In genomic region chr2:157155992-157156391, GRCh38 we compare ENCODE assay signal across 24 cellular contexts.
DNase-seq lines count a peak whose midpoint lies in the region; ATAC-seq and TF ChIP-seq lines count a peak whose summit lies in the region.
"Had no signal": no experiment of that assay in that cellular context is flagged by ENCODE, and none has a peak within 500 bp of the region (broad histone marks: within the 10 kb centered on the region; RNA-seq: fewer than 3 reads in every experiment).

No MANE protein-coding gene starts in this region.

- H3K9me3 Mint-ChIP-seq in nephron progenitor cell = no peaks in the 10 kb centered on the region
- H3K9me3 Mint-ChIP-seq: CD4-positive, alpha-beta T cell; CD8-positive, alpha-beta memory T cell; HFFc6 had no signal

- H3K27ac ChIP-seq in left lung (no peak overlapping the region), upper lobe of right lung (no peak overlapping the region)
- H3K27ac ChIP-seq: A549; BLaER1 treated with 17β-estradiol and CSF1 and Interleukin-3, amounts not matched to agents 10 nM and 100 nM had no signal

- H3K36me3 ChIP-seq in left lung (no peaks in the 10 kb centered on the region), upper lobe of right lung (no peaks in the 10 kb centered on the region)
- H3K36me3 ChIP-seq: BE2C; BLaER1 treated with 17β-estradiol and CSF1 and Interleukin-3, amounts not matched to agents 10 nM and 100 nM; HAP-1 had no signal

- no peak overlapping the region for H3K27ac Mint-ChIP-seq in nephron progenitor cell
- H3K27ac Mint-ChIP-seq: CD4-positive, alpha-beta T cell; CD8-positive, alpha-beta memory T cell; HFFc6 had no signal

- no peak overlapping the region for H3K4me3 Mint-ChIP-seq in nephron progenitor cell
- H3K4me3 Mint-ChIP-seq: CD14-positive monocyte; CD4-positive, alpha-beta T cell; CD8-positive, alpha-beta memory T cell; HFFc6 had no signal

- no peaks in the 10 kb centered on the region for H3K4me1 ChIP-seq in left lung
- H3K4me1 ChIP-seq in upper lobe of right lung = no peaks in the 10 kb centered on the region
- H3K4me1 ChIP-seq: BE2C; BLaER1 treated with 17β-estradiol and CSF1 and Interleukin-3, amounts not matched to agents 10 nM and 100 nM; HAP-1 had no signal

- no peaks in the 10 kb centered on the region for H3K9me3 ChIP-seq in left lung
- H3K9me3 ChIP-seq in upper lobe of right lung = no peaks in the 10 kb centered on the region
- H3K9me3 ChIP-seq: A549; BE2C; BLaER1 treated with 17β-estradiol and CSF1 and Interleukin-3, amounts not matched to agents 10 nM and 100 nM; HAP-1 had no signal

- ATAC-seq in left lung (peak; percentile 50), upper lobe of right lung (peak; percentile 41), HG03442 (IDR thresholded peaks at IDR 0.05; ENCODE audit: unreplicated experiment) (no peak), GM19023 (IDR thresholded peaks at IDR 0.05; ENCODE audit: unreplicated experiment) (no peak)
- ATAC-seq: A549, GM12878 had no signal

- peaks cover 8% of the 10 kb centered on the region for H3K27me3 Mint-ChIP-seq in nephron progenitor cell (ENCODE audit: low read depth, poor library complexity)

- H3K27me3 ChIP-seq in left lung (no peaks in the 10 kb centered on the region), upper lobe of right lung (no peaks in the 10 kb centered on the region)
- H3K27me3 ChIP-seq: BE2C; BLaER1 treated with 17β-estradiol and CSF1 and Interleukin-3, amounts not matched to agents 10 nM and 100 nM had no signal

- intact Hi-C loops in left lung (cut with DNase I) (no loop called here), upper lobe of right lung (cut with DNase I) (no loop called here)

- H3K36me3 Mint-ChIP-seq in nephron progenitor cell (ENCODE audit: low read depth) = no peaks in the 10 kb centered on the region
- H3K36me3 Mint-ChIP-seq: CD14-positive monocyte; CD8-positive, alpha-beta memory T cell had no signal

- H3K4me3 ChIP-seq in left lung (no peak overlapping the region), upper lobe of right lung (no peak overlapping the region)
- H3K4me3 ChIP-seq: A549; BLaER1 treated with 17β-estradiol and CSF1 and Interleukin-3, amounts not matched to agents 10 nM and 100 nM; GM12878; HAP-1 had no signal

- no peak for TF ChIP-seq CTCF in left lung (IDR thresholded peaks at IDR 0.05)
- no peak for TF ChIP-seq CTCF in upper lobe of right lung (IDR thresholded peaks at IDR 0.05)
- TF ChIP-seq CTCF in nephron progenitor cell (IDR thresholded peaks at IDR 0.05) = no peak

- DNase-seq in LHCN-M2 (ENCODE audit: low read depth) (peak; percentile 14), fibroblast of gingiva (ENCODE audit: low read depth) (peak; percentile 54), left lung (no peak), upper lobe of right lung (no peak), nephron progenitor cell (no peak)
- DNase-seq: 8988T; ACHN; AML-193; BE2C; CD4-positive, alpha-beta T cell; CD8-positive, alpha-beta memory T cell; DMS 273 treated with DMSO at 0.1 percent for 48 hours; DMS79; EL; GDM1; GOT3; HFFc6 had no signal

- no peaks in the 10 kb centered on the region for H3K4me1 Mint-ChIP-seq in nephron progenitor cell
- H3K4me1 Mint-ChIP-seq: CD14-positive monocyte; CD8-positive, alpha-beta memory T cell had no signal

Comparison
In these comparisons a context has a peak if more than half of its experiments do, and no peak if none do; other contexts are left out.
1. DNase-seq: peak in LHCN-M2 (single experiment) and fibroblast of gingiva (single experiment); none in left lung (0 of 2), upper lobe of right lung (single experiment) and nephron progenitor cell (single experiment).
2. ATAC-seq: peak in left lung (single experiment) and upper lobe of right lung (single experiment); none in HG03442 (single experiment) and GM19023 (single experiment).